In the genomic region with DNA sequence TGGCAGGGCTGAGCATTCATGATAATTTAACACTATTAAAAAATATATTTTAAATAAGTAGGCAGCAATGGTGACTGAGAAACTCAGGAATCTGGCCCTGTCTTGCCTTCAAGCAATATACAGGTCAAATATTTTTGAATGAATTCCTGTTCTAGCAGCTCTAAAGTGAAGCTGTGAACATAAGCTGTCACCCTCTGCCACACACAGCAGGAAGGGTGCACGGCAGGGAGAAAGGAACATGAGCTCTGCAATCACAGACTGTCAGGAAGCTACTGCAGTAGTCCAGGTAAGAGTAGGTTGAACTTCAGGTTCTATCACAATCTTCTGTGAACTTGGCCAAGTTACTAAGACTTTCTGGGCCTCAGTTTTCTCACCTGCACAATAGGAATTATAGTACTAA, we compare ENCODE assay signal across 2 cellular contexts.
TF ChIP-seq lines count a peak whose summit lies in the region.

No MANE protein-coding gene starts in this region.

TF ChIP-seq in SK-N-SH treated with all-trans-retinoic acid at 6 μM for 48 hours, 23 proteins besides CTCF, POLR2A, EP300 and RAD21 (continued from another document):
- TF ChIP-seq, protein P1, sequence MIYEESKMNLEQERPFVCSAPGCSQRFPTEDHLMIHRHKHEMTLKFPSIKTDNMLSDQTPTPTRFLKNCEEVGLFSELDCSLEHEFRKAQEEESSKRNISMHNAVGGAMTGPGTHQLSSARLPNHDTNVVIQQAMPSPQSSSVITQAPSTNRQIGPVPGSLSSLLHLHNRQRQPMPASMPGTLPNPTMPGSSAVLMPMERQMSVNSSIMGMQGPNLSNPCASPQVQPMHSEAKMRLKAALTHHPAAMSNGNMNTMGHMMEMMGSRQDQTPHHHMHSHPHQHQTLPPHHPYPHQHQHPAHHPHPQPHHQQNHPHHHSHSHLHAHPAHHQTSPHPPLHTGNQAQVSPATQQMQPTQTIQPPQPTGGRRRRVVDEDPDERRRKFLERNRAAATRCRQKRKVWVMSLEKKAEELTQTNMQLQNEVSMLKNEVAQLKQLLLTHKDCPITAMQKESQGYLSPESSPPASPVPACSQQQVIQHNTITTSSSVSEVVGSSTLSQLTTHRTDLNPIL (CRISPR knock-in tag; IDR thresholded peaks at IDR 0.05; ENCODE audit: low read depth): no peak
- TF ChIP-seq, protein P2, sequence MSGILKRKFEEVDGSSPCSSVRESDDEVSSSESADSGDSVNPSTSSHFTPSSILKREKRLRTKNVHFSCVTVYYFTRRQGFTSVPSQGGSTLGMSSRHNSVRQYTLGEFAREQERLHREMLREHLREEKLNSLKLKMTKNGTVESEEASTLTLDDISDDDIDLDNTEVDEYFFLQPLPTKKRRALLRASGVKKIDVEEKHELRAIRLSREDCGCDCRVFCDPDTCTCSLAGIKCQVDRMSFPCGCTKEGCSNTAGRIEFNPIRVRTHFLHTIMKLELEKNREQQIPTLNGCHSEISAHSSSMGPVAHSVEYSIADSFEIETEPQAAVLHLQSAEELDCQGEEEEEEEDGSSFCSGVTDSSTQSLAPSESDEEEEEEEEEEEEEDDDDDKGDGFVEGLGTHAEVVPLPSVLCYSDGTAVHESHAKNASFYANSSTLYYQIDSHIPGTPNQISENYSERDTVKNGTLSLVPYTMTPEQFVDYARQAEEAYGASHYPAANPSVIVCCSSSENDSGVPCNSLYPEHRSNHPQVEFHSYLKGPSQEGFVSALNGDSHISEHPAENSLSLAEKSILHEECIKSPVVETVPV (CRISPR knock-in tag; IDR thresholded peaks at IDR 0.05): no peak
- TF ChIP-seq RARB (CRISPR knock-in tag; IDR thresholded peaks at IDR 0.05): no peak
- no peak for TF ChIP-seq ZC3H10 (CRISPR knock-in tag; IDR thresholded peaks at IDR 0.05)
- TF ChIP-seq, protein P3, sequence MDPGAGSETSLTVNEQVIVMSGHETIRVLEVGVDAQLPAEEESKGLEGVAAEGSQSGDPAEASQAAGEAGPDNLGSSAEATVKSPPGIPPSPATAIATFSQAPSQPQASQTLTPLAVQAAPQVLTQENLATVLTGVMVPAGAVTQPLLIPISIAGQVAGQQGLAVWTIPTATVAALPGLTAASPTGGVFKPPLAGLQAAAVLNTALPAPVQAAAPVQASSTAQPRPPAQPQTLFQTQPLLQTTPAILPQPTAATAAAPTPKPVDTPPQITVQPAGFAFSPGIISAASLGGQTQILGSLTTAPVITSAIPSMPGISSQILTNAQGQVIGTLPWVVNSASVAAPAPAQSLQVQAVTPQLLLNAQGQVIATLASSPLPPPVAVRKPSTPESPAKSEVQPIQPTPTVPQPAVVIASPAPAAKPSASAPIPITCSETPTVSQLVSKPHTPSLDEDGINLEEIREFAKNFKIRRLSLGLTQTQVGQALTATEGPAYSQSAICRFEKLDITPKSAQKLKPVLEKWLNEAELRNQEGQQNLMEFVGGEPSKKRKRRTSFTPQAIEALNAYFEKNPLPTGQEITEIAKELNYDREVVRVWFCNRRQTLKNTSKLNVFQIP (CRISPR knock-in tag; IDR thresholded peaks at IDR 0.05; ENCODE audit: borderline replicate concordance, low read depth): no peak
- TF ChIP-seq ARNTL (CRISPR knock-in tag; IDR thresholded peaks at IDR 0.05; ENCODE audit: borderline replicate concordance, low read depth): no peak
- no peak for TF ChIP-seq BACH2 (CRISPR knock-in tag; IDR thresholded peaks at IDR 0.05; ENCODE audit: borderline replicate concordance)
- TF ChIP-seq GLIS3 (CRISPR knock-in tag; IDR thresholded peaks at IDR 0.05): no peak
- no peak for TF ChIP-seq ZNF8 (CRISPR knock-in tag; IDR thresholded peaks at IDR 0.05)
- TF ChIP-seq CSDC2 (CRISPR knock-in tag; IDR thresholded peaks at IDR 0.05): no peak
- no peak for TF ChIP-seq TCF4 (CRISPR knock-in tag; IDR thresholded peaks at IDR 0.05; ENCODE audit: borderline replicate concordance)
- no peak for TF ChIP-seq TOX (CRISPR knock-in tag; IDR thresholded peaks at IDR 0.05; ENCODE audit: borderline replicate concordance)
- no peak for TF ChIP-seq ISL1 (CRISPR knock-in tag; IDR thresholded peaks at IDR 0.05)
- TF ChIP-seq ZNF565 (CRISPR knock-in tag; conservative IDR thresholded peaks at IDR 0.05; ENCODE audit: low read depth): no peak
- TF ChIP-seq PPARA (CRISPR knock-in tag; IDR thresholded peaks at IDR 0.05; ENCODE audit: borderline replicate concordance): no peak

TF ChIP-seq in SK-N-SH, 30 proteins besides CTCF, POLR2A, EP300 and RAD21 (continued from another document):
- no peak for TF ChIP-seq FOXM1 (IDR thresholded peaks at IDR 0.05; ENCODE audit: low read depth)
